In the genomic region with DNA sequence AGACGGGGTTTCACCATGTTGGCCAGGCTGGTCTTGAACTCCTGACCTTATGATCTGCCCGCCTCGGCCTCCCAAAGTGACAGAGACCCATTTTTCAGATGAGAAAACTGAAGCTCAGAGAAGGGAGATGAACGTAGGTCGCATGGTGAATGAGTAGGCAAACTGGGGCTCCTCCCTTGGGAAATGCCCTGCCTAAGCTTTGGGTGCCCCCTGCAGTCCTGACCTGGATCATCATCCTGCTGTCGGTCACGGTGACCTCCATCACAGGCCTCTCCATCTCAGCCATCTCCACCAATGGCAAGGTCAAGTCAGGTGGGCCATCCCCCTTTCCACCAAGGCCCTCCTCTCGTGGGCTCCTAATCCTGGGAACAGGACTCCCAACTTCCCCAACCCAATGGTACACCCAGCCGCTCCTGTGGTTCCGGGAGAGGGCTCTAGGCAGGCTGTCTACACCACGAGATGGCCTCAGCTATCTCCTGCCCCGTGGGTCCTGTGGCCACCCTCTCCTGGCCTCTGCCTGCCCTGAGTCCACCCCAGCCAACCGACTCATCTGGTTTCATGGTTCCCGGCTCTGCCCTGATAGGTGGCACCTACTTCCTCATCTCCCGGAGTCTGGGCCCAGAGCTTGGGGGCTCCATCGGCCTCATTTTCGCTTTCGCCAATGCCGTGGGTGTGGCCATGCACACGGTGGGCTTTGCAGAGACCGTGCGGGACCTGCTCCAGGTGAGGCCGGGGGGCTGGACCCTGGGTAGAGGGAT, we compare ENCODE assay signal across 10 cellular contexts. TPM values are rescaled to one million over a fixed set of nuclear protein-coding genes. Genes with fewer than 3 reads are reported as not detected.
DNase-seq lines count a peak whose midpoint lies in the region; ATAC-seq and TF ChIP-seq lines count a peak whose summit lies in the region.
"Had no signal": no experiment of that assay in that cellular context is flagged by ENCODE, and none has a peak within 500 bp of the region (broad histone marks: within the 10 kb centered on the region; RNA-seq: fewer than 3 reads in every experiment).

No MANE protein-coding gene starts in this region.

- no peaks in the 10 kb centered on the region for H3K27me3 Mint-ChIP-seq in T-helper 17 cell
- H3K27me3 Mint-ChIP-seq: CD8-positive, alpha-beta memory T cell had no signal

- H3K27me3 ChIP-seq in MG63: no peaks in the 10 kb centered on the region
- H3K27me3 ChIP-seq in body of pancreas: no peaks in the 10 kb centered on the region
- H3K27me3 ChIP-seq: pancreas had no signal

- no peak overlapping the region for H3K4me3 Mint-ChIP-seq in T-helper 17 cell
- H3K4me3 Mint-ChIP-seq: CD8-positive, alpha-beta memory T cell had no signal

- peaks cover 22% of the 10 kb centered on the region for H3K4me1 ChIP-seq in body of pancreas

- H3K36me3 Mint-ChIP-seq in T-helper 17 cell (ENCODE audit: low read depth): no peaks in the 10 kb centered on the region
- H3K36me3 Mint-ChIP-seq: CD8-positive, alpha-beta memory T cell had no signal

- WGBS in body of pancreas, 2 donors: 85 to 87% methylated on average over 19 to 23 of the region's 23 CpGs

- TF ChIP-seq CTCF in body of pancreas (IDR thresholded peaks at IDR 0.05): peak in 4 of 7 experiments; percentile 11 to 28 (median 22)

- H3K9me3 ChIP-seq in MG63 (no peaks in the 10 kb centered on the region), body of pancreas (no peaks in the 10 kb centered on the region), T-helper 17 cell (ENCODE audit: control insufficient read depth, low read length, poor library complexity, severe bottlenecking) (no peaks in the 10 kb centered on the region)
- H3K9me3 ChIP-seq: pancreas had no signal

- H3K4me3 ChIP-seq in MG63 (no peak overlapping the region), body of pancreas (no peak overlapping the region)
- H3K4me3 ChIP-seq: pancreas had no signal

- no peak for TF ChIP-seq POLR2A in body of pancreas (IDR thresholded peaks at IDR 0.05)

- ATAC-seq in body of pancreas (no peak), T-helper 17 cell (no peak), GM21447 (IDR thresholded peaks at IDR 0.05; ENCODE audit: unreplicated experiment) (no peak)

- H3K36me3 ChIP-seq in MG63 (no peaks in the 10 kb centered on the region), body of pancreas (replicated peaks in 1 of 2; ENCODE audit: insufficient read depth in 1 of 2, low read depth in 2 of 2) (no peaks in the 10 kb centered on the region)
- H3K36me3 ChIP-seq: pancreas had no signal

- no peak overlapping the region for H3K27ac ChIP-seq in body of pancreas
- H3K27ac ChIP-seq: pancreas had no signal

- intact Hi-C loops in body of pancreas (cut with DNase I): loop anchor here (5.0 kb wide), 1 partner anchor 93 kb away; a partner anchor contains a TSS

- H3K4me1 Mint-ChIP-seq in T-helper 17 cell: peaks cover 6% of the 10 kb centered on the region

- peak; percentile 19 for DNase-seq in NK-92 treated with Interleukin-12 subunit alpha and Interleukin-12 subunit beta, amount 100 ng/mL, for 24 hours (lab: John Stamatoyannopoulos, UW)
- DNase-seq in NK-92 (lab: John Stamatoyannopoulos, UW; ENCODE audit: unreplicated experiment) (no peak), MG63 (peak; percentile 59), body of pancreas (no peak), T-helper 17 cell (no peak), NCI-H146 (lab: John Stamatoyannopoulos, UW) (no peak)
- peak; percentile 45 for DNase-seq in stimulated activated CD4-positive, alpha-beta T cell treated with anti-CD3 and anti-CD28 coated beads, Interleukin-1b, Interleukin-23, amount 100 ng/mL, for 48 hours
- DNase-seq: pancreas had no signal

- no peak overlapping the region for H3K27ac Mint-ChIP-seq in T-helper 17 cell

RNA-seq across cellular contexts. Expression of a gene that starts 4.7 kb away (rescaled TPM):
- total RNA-seq in MG63 (2014; rRNA removed; shearing (Covaris generic); ENCODE audit: low replicate concordance): not detected in 2 replicates
- not detected for total RNA-seq in body of pancreas
- total RNA-seq in T-helper 17 cell: not detected
- total RNA-seq: CD8-positive, alpha-beta memory T cell had no signal

Comparison
In these comparisons a context has a peak if more than half of its experiments do, and no peak if none do; other contexts are left out.
1. DNase-seq: peak in NK-92 treated with Interleukin-12 subunit alpha and Interleukin-12 subunit beta, amount 100 ng/mL, for 24 hours (single experiment), MG63 (single experiment) and stimulated activated CD4-positive, alpha-beta T cell treated with anti-CD3 and anti-CD28 coated beads, Interleukin-1b, Interleukin-23, amount 100 ng/mL, for 48 hours (single experiment); none in NK-92 (single experiment), body of pancreas (0 of 4), T-helper 17 cell (0 of 3) and NCI-H146 (single experiment).